7 cellular contexts compared by ENCODE assay signal in the genomic region with DNA sequence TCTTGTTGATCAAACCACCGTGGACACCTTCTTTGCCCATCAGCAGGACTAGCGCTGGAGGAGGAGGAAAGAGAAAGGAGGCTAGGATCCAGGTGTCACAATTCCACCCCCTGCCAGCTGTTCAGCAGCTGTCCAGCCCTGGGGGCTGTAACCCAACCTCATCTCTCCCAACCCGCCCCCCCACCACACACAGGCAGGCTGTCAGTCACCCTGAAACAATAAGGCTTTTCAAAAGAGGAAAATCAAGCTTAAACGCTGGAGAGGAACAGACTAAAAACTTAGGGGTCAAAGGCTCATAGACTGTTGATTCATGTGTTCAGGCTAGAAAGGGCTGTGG. TPM values are rescaled to one million over a fixed set of nuclear protein-coding genes. Genes with fewer than 3 reads are reported as not detected.
DNase-seq lines count a peak whose midpoint lies in the region; ATAC-seq, FAIRE-seq and TF ChIP-seq lines count a peak whose summit lies in the region.

No MANE protein-coding gene starts in this region.

- peaks cover 58% of the 10 kb centered on the region for H3F3A ChIP-seq in GM23248 (ENCODE audit: insufficient read depth)

- peak overlapping the region; percentile 93 for H3K4me3 ChIP-seq in GM23248
- H3K4me3 ChIP-seq in SK-N-MC = peak overlapping the region; percentile 83; the same call in 1 of the 2 replicates
- peak overlapping the region; percentile 95 for H3K4me3 ChIP-seq in fibroblast of pulmonary artery (replicated peaks; ENCODE audit: low read depth, low read length)
- H3K4me3 ChIP-seq in skin epidermis = peak overlapping the region; percentile 91 to 100 (median 99)

- 31 to 51% methylated on average over 3 to 4 of the region's 4 CpGs for WGBS in GM23248 (ENCODE audit: low coverage in 1 of 2, low lambda C conversion rate in 2 of 2, missing lambda C conversion rate in 2 of 2), 2 experiments

- H3K27ac ChIP-seq in GM23248 (peak overlapping the region; percentile 91), SK-N-MC (0 out of 2 replicates have a peak overlapping the region, but pooled peaks have one; percentile 55), skin epidermis (peak overlapping the region in 20 of 21 experiments; percentile 45 to 100 (median 98))

- H3K4me1 ChIP-seq in GM23248 (ENCODE audit: insufficient read depth) = peaks cover 23% of the 10 kb centered on the region

- ATAC-seq in HG02884 (IDR thresholded peaks at IDR 0.05; ENCODE audit: unreplicated experiment) = no peak
- ATAC-seq in HG02763 (IDR thresholded peaks at IDR 0.05; ENCODE audit: unreplicated experiment) = no peak

- H3K79me2 ChIP-seq in GM23248 (ENCODE audit: insufficient read depth) = peaks cover 74% of the 10 kb centered on the region

- no peak for FAIRE-seq in frontal cortex (lab: Jason Lieb, UNC)

- peaks cover 6% of the 10 kb centered on the region; the same call in 1 of the 2 replicates for H4K20me1 ChIP-seq in GM23248 (ENCODE audit: insufficient read depth)

- in situ Hi-C loops in GM23248 (cut with MboI) = no loop called here

- H3K9me2 ChIP-seq in GM23248 (ENCODE audit: insufficient read depth) = no peaks in the 10 kb centered on the region

- no peak overlapping the region for H2AFZ ChIP-seq in GM23248

- peak overlapping the region; percentile 95 for H3K4me2 ChIP-seq in GM23248 (ENCODE audit: unreplicated experiment)

- no peak for TF ChIP-seq CTCF in fibroblast of pulmonary artery (IDR thresholded peaks at IDR 0.05; ENCODE audit: low read length, missing control alignments)

- H3K9ac ChIP-seq in GM23248 (peak overlapping the region; percentile 83), SK-N-MC (ENCODE audit: insufficient read length) (no peak overlapping the region)

- DNase-seq in GM23248 (peak; percentile 23), SK-N-MC (ENCODE audit: low read depth, low spot score) (no peak), fibroblast of pulmonary artery (ENCODE audit: low read depth) (no peak), frontal cortex (ENCODE audit: low spot score in 2 of 2) (no peak)

- peaks cover 11% of the 10 kb centered on the region for H3K36me3 ChIP-seq in GM23248 (ENCODE audit: low read depth)
- H3K36me3 ChIP-seq in SK-N-MC (ENCODE audit: insufficient read depth, low read length) = peaks cover 50% of the 10 kb centered on the region

- H3K9me3 ChIP-seq in GM23248 (ENCODE audit: low read depth) (no peaks in the 10 kb centered on the region), SK-N-MC (ENCODE audit: low read depth, low read length) (no peaks in the 10 kb centered on the region)

- H3K27me3 ChIP-seq in GM23248 (replicated peaks; ENCODE audit: insufficient read depth) = no peaks in the 10 kb centered on the region

RNA-seq across cellular contexts. Expression of gene PFN1, which starts 2.4 kb away (rescaled TPM):
- 621 and 886 TPM in 2 replicates for total RNA-seq in GM23248 (2014; rRNA removed; shearing (Covaris generic))
- 2,247 and 2,282 TPM in 2 replicates for polyA plus RNA-seq in GM23248 (2016; fragmentation: Nextera tagmentation; extraction: Ambion mirVana)
- 69.3 TPM for total RNA-seq in frontal cortex

RNA-seq across cellular contexts. Expression of gene ENO3, which starts 5.0 kb away (rescaled TPM):
- total RNA-seq in GM23248 (2014; rRNA removed; shearing (Covaris generic)) = 0.38 and 1.2 TPM in 2 replicates
- polyA plus RNA-seq in GM23248 (2016; fragmentation: Nextera tagmentation; extraction: Ambion mirVana) = 3.2 and 4.1 TPM in 2 replicates
- 0.82 TPM for total RNA-seq in frontal cortex

RNA-seq across cellular contexts. Expression of gene RNF167, which starts 5.8 kb away (rescaled TPM):
- 19.8 and 31.7 TPM in 2 replicates for total RNA-seq in GM23248 (2014; rRNA removed; shearing (Covaris generic))
- polyA plus RNA-seq in GM23248 (2016; fragmentation: Nextera tagmentation; extraction: Ambion mirVana) = 34.2 and 36.6 TPM in 2 replicates
- 13.0 TPM for total RNA-seq in frontal cortex

RNA-seq across cellular contexts. Expression of gene SLC25A11, which starts 6.1 kb away (rescaled TPM):
- total RNA-seq in GM23248 (2014; rRNA removed; shearing (Covaris generic)) = 68.5 and 131 TPM in 2 replicates
- polyA plus RNA-seq in GM23248 (2016; fragmentation: Nextera tagmentation; extraction: Ambion mirVana) = 71.4 and 73.2 TPM in 2 replicates
- 59.1 TPM for total RNA-seq in frontal cortex

RNA-seq across cellular contexts. Expression of gene GP1BA, which starts 13.8 kb away (rescaled TPM):
- total RNA-seq in GM23248 (2014; rRNA removed; shearing (Covaris generic)) = not detected in 2 replicates
- 0.18 TPM in 1 of 2 replicates, not detected in the other for polyA plus RNA-seq in GM23248 (2016; fragmentation: Nextera tagmentation; extraction: Ambion mirVana)
- not detected for total RNA-seq in frontal cortex
